ENCODE assay signal across 22 cellular contexts in the genomic region with DNA sequence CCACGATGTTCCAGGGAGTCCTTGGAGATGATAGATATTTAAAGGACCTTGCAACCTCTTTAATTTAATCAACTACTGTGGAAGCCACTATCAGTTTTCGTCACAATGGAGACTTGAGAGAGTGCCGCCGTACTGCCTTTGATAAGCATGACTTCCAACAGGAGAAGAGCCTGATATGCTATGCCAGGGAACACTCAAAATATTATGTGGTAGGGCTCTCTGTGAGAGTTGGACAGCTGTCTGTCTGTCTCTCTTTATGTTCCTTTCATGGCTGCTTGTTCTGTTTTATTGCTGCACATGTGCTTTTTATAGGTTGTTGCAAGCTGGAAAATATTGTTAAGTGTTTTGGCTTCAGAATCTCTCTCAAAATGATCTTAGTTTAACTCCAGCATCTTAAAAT.
"Had no signal": no experiment of that assay in that cellular context is flagged by ENCODE, and none has a peak within 500 bp of the region (broad histone marks: within the 10 kb centered on the region; RNA-seq: fewer than 3 reads in every experiment).

No MANE protein-coding gene starts in this region.

- H3K36me3 ChIP-seq: esophagus squamous epithelium, left lung, ovary, tibial artery had no signal

- H3K27ac ChIP-seq: coronary artery, esophagus squamous epithelium, left lung, ovary, psoas muscle, testis, tibial artery had no signal

- H3K4me3 ChIP-seq: coronary artery, esophagus squamous epithelium, left lung, lung, ovary, psoas muscle, testis, tibial artery had no signal

- H3K4me1 ChIP-seq: esophagus squamous epithelium, left lung, psoas muscle, testis, tibial artery had no signal

- H3K27me3 ChIP-seq: esophagus squamous epithelium, left lung, ovary, testis, tibial artery had no signal

- H3K9me3 ChIP-seq: esophagus squamous epithelium, left lung, ovary, psoas muscle, testis, tibial artery had no signal

- DNase-seq: dermis blood vessel endothelial cell; effector memory CD8-positive, alpha-beta T cell; erythroblast; esophagus squamous epithelium; foreskin melanocyte; glutamatergic neuron; left lung; natural killer cell; occipital lobe; ovary; posterior cingulate gyrus; psoas muscle; stimulated activated CD4-positive, alpha-beta T cell treated with anti-CD3 and anti-CD28 coated beads, Interleukin-2, amount 100 ng/mL, for 24 hours; stimulated activated CD4-positive, alpha-beta T cell treated with anti-CD3 and anti-CD28 coated beads, Interleukin-4, amount 100 ng/mL, for 24 hours; stimulated activated naive CD8-positive, alpha-beta T cell treated with anti-CD3 and anti-CD28 coated beads, Interleukin-15, Interleukin-2, amounts not matched to agents 100 U/mL and 50 U/mL, for 24 hours; substantia nigra; testis; tibial artery had no signal

- ATAC-seq: effector memory CD8-positive, alpha-beta T cell; left lung; natural killer cell; psoas muscle; sciatic nerve; stimulated activated effector memory CD8-positive, alpha-beta T cell treated with anti-CD3 and anti-CD28 coated beads, Interleukin-12 subunit alpha, Interleukin-12 subunit beta, amount 100 ng/mL, for 72 hours; stimulated activated naive CD8-positive, alpha-beta T cell treated with anti-CD3 and anti-CD28 coated beads, Interleukin-15, Interleukin-2, amounts not matched to agents 100 U/mL and 50 U/mL, for 24 hours had no signal
